In the genomic region with DNA sequence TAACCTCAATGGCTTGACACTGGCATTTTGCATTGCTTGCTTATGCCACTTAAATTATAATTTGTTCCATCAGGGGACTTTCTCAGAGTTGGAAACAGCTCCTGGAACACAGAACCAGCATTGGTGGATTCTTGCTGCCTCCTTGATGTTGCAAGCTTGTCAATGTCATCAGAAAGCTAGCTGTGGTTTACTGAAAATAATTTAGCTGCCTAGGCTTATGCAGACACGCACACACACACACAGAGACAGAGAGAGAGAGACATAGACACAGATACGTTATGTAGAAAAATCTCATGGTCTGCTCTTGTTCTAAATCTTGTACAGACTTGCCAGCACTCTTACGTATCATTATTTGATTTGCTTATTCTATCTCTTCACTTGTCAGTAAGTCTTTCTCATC, we compare ENCODE assay signal across 13 cellular contexts.
DNase-seq lines count a peak whose midpoint lies in the region; ATAC-seq lines count a peak whose summit lies in the region.
"Had no signal": no experiment of that assay in that cellular context is flagged by ENCODE, and none has a peak within 500 bp of the region (broad histone marks: within the 10 kb centered on the region; RNA-seq: fewer than 3 reads in every experiment).

No MANE protein-coding gene starts in this region.

- no peak overlapping the region for H3K4me3 ChIP-seq in skeletal muscle cell (ENCODE audit: low read depth, low read length)
- H3K4me3 ChIP-seq: cardiac muscle cell, sigmoid colon had no signal

- DNase-seq in GM04504 (ENCODE audit: low read depth) (peak; percentile 91), NCI-H69 (lab: John Stamatoyannopoulos, UW) (peak; percentile 50), fibroblast of gingiva (ENCODE audit: low read depth) (peak; percentile 99), skeletal muscle cell (ENCODE audit: low read depth) (peak; percentile 75), NCI-H524 (lab: John Stamatoyannopoulos, UW) (no peak), HT-29 (ENCODE audit: low spot score) (no peak)
- DNase-seq: activated CD8-positive, alpha-beta T cell treated with anti-CD3 and anti-CD28 coated beads for 36 hours; activated effector memory CD4-positive, alpha-beta T cell treated with anti-CD3 and anti-CD28 coated beads, Interleukin-2, amount 50 U/mL, for 16 hours; NCI-H1048; sigmoid colon; T-helper 9 cell had no signal

- ATAC-seq in GM18873 (IDR thresholded peaks at IDR 0.05; ENCODE audit: low FRiP score, unreplicated experiment) = no peak
- ATAC-seq: activated CD8-positive, alpha-beta T cell treated with anti-CD3 and anti-CD28 coated beads for 36 hours had no signal

Comparison
In these comparisons a context has a peak if more than half of its experiments do, and no peak if none do; other contexts are left out.
1. DNase-seq: peak in GM04504 (single experiment), NCI-H69 (single experiment), fibroblast of gingiva (single experiment) and skeletal muscle cell (single experiment); none in NCI-H524 (0 of 2) and HT-29 (single experiment).